ENCODE assay signal across 1 cellular context in genomic region chr20:62051166-62051900, GRCh38.
TF ChIP-seq lines count a peak whose summit lies in the region.

No MANE protein-coding gene starts in this region.

TF ChIP-seq in HepG2, 621 proteins besides CTCF, POLR2A, EP300 and RAD21:
- TF ChIP-seq ZNF20 (CRISPR knock-in tag; IDR thresholded peaks at IDR 0.05) (no peak), AGO2 (optimal IDR thresholded peaks at IDR 0.05; ENCODE audit: low read depth, low read length) (peak; percentile 36), MAFF (IDR thresholded peaks at IDR 0.05; ENCODE audit: low read depth, low read length) (no peak), ATF3 (CRISPR knock-in tag; IDR thresholded peaks at IDR 0.05) (no peak), ZNF550 (CRISPR knock-in tag; IDR thresholded peaks at IDR 0.05; ENCODE audit: borderline replicate concordance) (0 out of 2 replicates have a peak, but pooled peaks have one; percentile 17)
